Comparison of ENCODE assay signal across 7 cellular contexts in the genomic region with DNA sequence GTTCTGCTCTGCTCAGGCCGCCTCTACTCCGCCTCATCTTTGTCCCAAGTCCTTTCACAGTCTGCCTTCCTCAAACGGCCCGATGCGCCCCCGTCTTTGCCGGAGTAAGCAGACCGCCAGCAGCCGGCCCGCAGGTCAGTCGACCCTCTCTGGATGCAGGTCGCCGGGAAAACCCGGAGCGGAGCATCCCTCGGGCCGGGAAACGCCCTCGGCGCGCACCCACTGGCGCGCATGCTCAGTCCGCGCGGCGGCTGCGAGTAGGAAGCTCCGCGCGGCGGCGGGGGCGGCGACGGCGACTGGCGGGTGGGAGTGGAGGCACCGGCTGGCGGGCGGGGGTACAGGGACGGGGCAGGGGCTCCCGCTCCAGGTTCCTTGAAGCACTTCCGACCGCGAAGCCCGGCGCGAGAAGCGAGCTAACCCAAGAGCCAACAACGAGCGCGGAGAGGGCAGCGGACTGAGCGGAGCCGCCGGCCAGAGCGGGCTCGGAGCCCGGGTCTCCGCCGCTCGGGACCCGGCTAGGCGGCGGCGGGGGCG. TPM values are rescaled to one million over a fixed set of nuclear protein-coding genes. Genes with fewer than 3 reads are reported as not detected.
DNase-seq lines count a peak whose midpoint lies in the region; ATAC-seq and TF ChIP-seq lines count a peak whose summit lies in the region.

A gene (plus strand): TSS at position 286 of the 534 bp plus-strand sequence. CDS start 252 bp downstream, outside the sequence.

- peak; percentile 60 for DNase-seq in NCI-H1436 treated with DMSO at 0.1 percent for 48 hours (lab: John Stamatoyannopoulos, UW)
- peak; percentile 90 for DNase-seq in T1000 (lab: John Stamatoyannopoulos, UW)
- peak; percentile 92 to 96 (median 92) for DNase-seq in body of pancreas
- DNase-seq in skeletal muscle cell (ENCODE audit: low read depth) = peak; percentile 73

- TF ChIP-seq POLR2A in GM18505 (IDR thresholded peaks at IDR 0.05; ENCODE audit: borderline replicate concordance, extremely low read depth, insufficient read depth, insufficient read length) (peak; percentile 41), body of pancreas (IDR thresholded peaks at IDR 0.05) (peak; percentile 66 to 88 (median 88))

- intact Hi-C loops in body of pancreas (cut with DNase I) = no loop called here

- peak within 1 kb of the TSS; percentile 73 to 91 (median 80) for H3K27ac ChIP-seq in body of pancreas

- ATAC-seq in GM18505 (IDR thresholded peaks at IDR 0.05; ENCODE audit: unreplicated experiment) = peak; percentile 81
- ATAC-seq in HG02840 (IDR thresholded peaks at IDR 0.05; ENCODE audit: low FRiP score, unreplicated experiment) = peak; percentile 77
- peak; percentile 82 for ATAC-seq in body of pancreas

- no peaks in the 10 kb centered on the region for H3K27me3 ChIP-seq in body of pancreas

- TF ChIP-seq CTCF in body of pancreas (IDR thresholded peaks at IDR 0.05) = no peak

- peaks cover 29% of the 10 kb centered on the region for H3K4me1 ChIP-seq in body of pancreas

- H3K36me3 ChIP-seq in body of pancreas (replicated peaks in 1 of 2; ENCODE audit: insufficient read depth in 1 of 2, low read depth in 2 of 2) = no peaks in the 10 kb centered on the region

- WGBS in body of pancreas, 2 donors = 0% methylated on average over 12 to 66 of the region's 68 CpGs

- H3K9me3 ChIP-seq in body of pancreas = no peaks in the 10 kb centered on the region

- H3K4me3 ChIP-seq in body of pancreas (peak within 1 kb of the TSS; percentile 78 to 94), iPS-11a (ENCODE audit: low read depth, low read length) (peak within 1 kb of the TSS; percentile 83), skeletal muscle cell (ENCODE audit: low read depth, low read length) (peak within 1 kb of the TSS; percentile 83)

RNA-seq across cellular contexts. Expression of the gene that starts here (rescaled TPM):
- total RNA-seq in body of pancreas = 10 to 100 TPM; 13.2 to 17.1 TPM

Comparison
In these comparisons a context has a peak if more than half of its experiments do, and no peak if none do; other contexts are left out.
1. Peak in every context shown above with its lines: DNase-seq, ATAC-seq, H3K4me3 ChIP-seq and H3K27ac ChIP-seq.